In genomic region chr5:174094857-174095606, GRCh38 we compare ENCODE assay signal across 27 cellular contexts. TPM values are rescaled to one million over a fixed set of nuclear protein-coding genes. Genes with fewer than 3 reads are reported as not detected.
A peak's percentile ranks its signal among the peaks of the same experiment; 100 is the strongest.
DNase-seq lines count a peak whose midpoint lies in the region; ATAC-seq, FAIRE-seq and TF ChIP-seq lines count a peak whose summit lies in the region.
"Had no signal": no experiment of that assay in that cellular context is flagged by ENCODE, and none has a peak within 500 bp of the region (broad histone marks: within the 10 kb centered on the region; RNA-seq: fewer than 3 reads in every experiment).

No MANE protein-coding gene starts in this region.

- H3K9me2 ChIP-seq in OCI-LY7 (ENCODE audit: insufficient read depth, low read length), result no peaks in the 10 kb centered on the region

- no peaks in the 10 kb centered on the region for H3K9me3 Mint-ChIP-seq in Calu3 (ENCODE audit: low read depth, unreplicated experiment)
- H3K9me3 Mint-ChIP-seq: T-helper 1 cell treated with Interleukin-12 subunit alpha and Interleukin-12 subunit beta and Interleukin-4 antibody, amounts not matched to agents 30 μg/mL and 1 μg/mL, for 36 hours had no signal

- H3K36me3 Mint-ChIP-seq in Calu3 (ENCODE audit: insufficient read depth, unreplicated experiment), result no peaks in the 10 kb centered on the region
- H3K36me3 Mint-ChIP-seq: CD4-positive, CD25-positive, alpha-beta regulatory T cell had no signal

- H3K36me3 ChIP-seq in HEK293 (ENCODE audit: control insufficient read depth in 2 of 2, insufficient read depth in 1 of 2, low read length in 2 of 2) (no peaks in the 10 kb centered on the region), OCI-LY7 (ENCODE audit: insufficient read depth, low read length) (no peaks in the 10 kb centered on the region), BE2C (peaks cover 75% of the 10 kb centered on the region)
- H3K36me3 ChIP-seq: HAP-1 had no signal

- CTCF ChIA-PET in HEK293 (lab: Yijun Ruan, JAX), result interaction anchor here (0.6 kb wide), 1 partner anchor 1049 kb away, joined by 3 read pairs; no protein-coding TSS in a partner anchor
- CTCF ChIA-PET in OCI-LY7 (lab: Charles Lee; ENCODE audit: unreplicated experiment), result interaction anchor here (0.6 kb wide), 1 partner anchor 10 kb away, joined by 3 read pairs; no protein-coding TSS in a partner anchor
- CTCF ChIA-PET in Calu3 (lab: Charles Lee), result no interaction called here

- no peaks in the 10 kb centered on the region for H3K27me3 ChIP-seq in BE2C

- H4K20me1 ChIP-seq in OCI-LY7 (ENCODE audit: insufficient read depth, low read length), result no peaks in the 10 kb centered on the region

- H3K9me3 ChIP-seq in HEK293 (ENCODE audit: control insufficient read depth, insufficient read depth, low read depth, low read length) (no peaks in the 10 kb centered on the region), OCI-LY7 (ENCODE audit: low read length) (no peaks in the 10 kb centered on the region), BE2C (no peaks in the 10 kb centered on the region)
- H3K9me3 ChIP-seq: HAP-1 had no signal

- H3K4me1 ChIP-seq in HEK293 (ENCODE audit: control insufficient read depth, insufficient read depth, low read length), result no peaks in the 10 kb centered on the region
- H3K4me1 ChIP-seq in OCI-LY7 (ENCODE audit: insufficient read depth, low read length, poor library complexity, severe bottlenecking), result peaks cover 63% of the 10 kb centered on the region
- peaks cover 49% of the 10 kb centered on the region for H3K4me1 ChIP-seq in BE2C
- H3K4me1 ChIP-seq: HAP-1 had no signal

- H3K27ac Mint-ChIP-seq in Calu3 (ENCODE audit: unreplicated experiment), result no peak overlapping the region
- H3K27ac Mint-ChIP-seq: CD4-positive, CD25-positive, alpha-beta regulatory T cell; T-helper 1 cell treated with Interleukin-12 subunit alpha and Interleukin-12 subunit beta and Interleukin-4 antibody, amounts not matched to agents 30 μg/mL and 1 μg/mL, for 36 hours had no signal

- POLR2A ChIA-PET in HEK293 (lab: Yijun Ruan, JAX) (no interaction called here), OCI-LY7 (lab: Charles Lee) (interaction anchor here (1.6 to 1.8 kb wide), 2 partner anchors 10 kb away, joined by 8 to 9 read pairs; no protein-coding TSS in a partner anchor)

- FAIRE-seq in GM12892 (lab: Jason Lieb, UNC), result peak; percentile 30
- FAIRE-seq: GM12891, GM18507, HTR-8/SVneo had no signal

- H3K4me3 ChIP-seq in HEK293 (ENCODE audit: low read depth, low read length) (no peak overlapping the region), OCI-LY7 (ENCODE audit: low read depth, low read length, poor library complexity, severe bottlenecking) (peak overlapping the region; percentile 28), BE2C (ENCODE audit: low read depth, low read length) (no peak overlapping the region)
- H3K4me3 ChIP-seq: HAP-1 had no signal

- DNase-seq in GM12892 (ENCODE audit: insufficient read length) (no peak), OCI-LY7 (ENCODE audit: low spot score) (peak; percentile 56), sciatic nerve (ENCODE audit: low spot score) (peak; percentile 0), Calu3 (no peak), BE2C (no peak)
- DNase-seq: AML-193; CD4-positive, CD25-positive, alpha-beta regulatory T cell; COR-L47; DMS153; GF-D8; IMR-90; MM.1S; NCI-H1105; NCI-H2081; NCI-H2171 treated with DMSO at 0.1 percent for 48 hours; NCI-H748 treated with DMSO at 0.1 percent for 48 hours; SHP77 had no signal

- peaks cover 31% of the 10 kb centered on the region for H3K27me3 Mint-ChIP-seq in Calu3 (ENCODE audit: unreplicated experiment)
- H3K27me3 Mint-ChIP-seq: CD4-positive, CD25-positive, alpha-beta regulatory T cell had no signal

- no peaks in the 10 kb centered on the region for H3K79me2 ChIP-seq in OCI-LY7 (ENCODE audit: insufficient read depth, low read depth, low read length)

- H3K27ac ChIP-seq in HEK293 (ENCODE audit: extremely low read depth, low read depth, low read length), result no peak overlapping the region
- peak overlapping the region; percentile 59 for H3K27ac ChIP-seq in OCI-LY7 (ENCODE audit: low read depth, low read length, poor library complexity, severe bottlenecking)
- H3K27ac ChIP-seq: HL-60 had no signal

- no peak for ATAC-seq in sciatic nerve
- no peak for ATAC-seq in HG03571 (IDR thresholded peaks at IDR 0.05; ENCODE audit: unreplicated experiment)

- no peaks in the 10 kb centered on the region for H3K4me1 Mint-ChIP-seq in Calu3 (ENCODE audit: low read depth, unreplicated experiment)
- H3K4me1 Mint-ChIP-seq: CD4-positive, CD25-positive, alpha-beta regulatory T cell had no signal

- H2AFZ ChIP-seq in OCI-LY7 (ENCODE audit: low read length), result peak overlapping the region; percentile 56; the same call in 1 of the 2 replicates

- TF ChIP-seq CTCF in HEK293 (tag by site-specific recombination; IDR thresholded peaks at IDR 0.05) (no peak), OCI-LY7 (conservative IDR thresholded peaks at IDR 0.05; ENCODE audit: low read length) (0 out of 2 replicates have a peak, but pooled peaks have one; percentile 31), Calu3 (IDR thresholded peaks at IDR 0.05; ENCODE audit: unreplicated experiment) (no peak), BE2C (IDR thresholded peaks at IDR 0.05; ENCODE audit: low read depth, low read length) (no peak)

- intact Hi-C loops in OCI-LY7 (cut with micrococcal nuclease; ENCODE audit: unreplicated experiment), result loop anchor here (10.0 kb wide), 1 partner anchor 480 kb away; the partner anchor contains the start of gene BOD1
- intact Hi-C loops in sciatic nerve (cut with DNase I), result no loop called here
- intact Hi-C loops in Calu3 (cut with micrococcal nuclease; ENCODE audit: unreplicated experiment), result no loop called here

- BruUV-seq in OCI-LY7 (replicated peaks; lab: Mats Ljungman, UMichigan) (no TSS peak), Calu3 (replicated peaks; lab: Mats Ljungman, UMichigan) (no TSS peak)

- TF ChIP-seq POLR2A in GM12892 (IDR thresholded peaks at IDR 0.05; ENCODE audit: low read depth, low read length), result no peak

- no peak overlapping the region for H3K4me3 Mint-ChIP-seq in Calu3 (ENCODE audit: low read depth, unreplicated experiment)
- H3K4me3 Mint-ChIP-seq: CD4-positive, CD25-positive, alpha-beta regulatory T cell; T-helper 1 cell treated with Interleukin-12 subunit alpha and Interleukin-12 subunit beta and Interleukin-4 antibody, amounts not matched to agents 30 μg/mL and 1 μg/mL, for 36 hours had no signal

- H3K4me2 ChIP-seq in OCI-LY7 (ENCODE audit: low read length), result peak overlapping the region; percentile 59

TF ChIP-seq in HEK293, 187 proteins besides CTCF, POLR2A, EP300 and RAD21:
- TF ChIP-seq ZFP3 (tag by site-specific recombination; IDR thresholded peaks at IDR 0.05; ENCODE audit: low read depth) (peak; percentile 86), ZNF544 (tag by site-specific recombination; IDR thresholded peaks at IDR 0.05) (no peak)

RNA-seq across cellular contexts. Expression of gene NSG2, which starts 49.5 kb away (rescaled TPM):
- 0.23 TPM for polyA plus RNA-seq in GM12892 (2012; ENCODE audit: missing spikeins)
- not detected in 2 replicates for total RNA-seq in OCI-LY7 (2014; rRNA removed; shearing (Covaris generic))
- total RNA-seq in OCI-LY7 (2022) (not detected in 2 replicates), sciatic nerve (not detected), Calu3 (2022) (not detected in 2 replicates)
- 325 TPM for polyA plus RNA-seq in BE2C (2012; ENCODE audit: insufficient read depth, insufficient read length, low read depth)
- total RNA-seq: CD4-positive, CD25-positive, alpha-beta regulatory T cell; IMR-90; LHCN-M2; RPMI7951 had no signal
- polyA plus RNA-seq: CD4-positive, CD25-positive, alpha-beta regulatory T cell; IMR-90 had no signal

Comparison
In these comparisons a context has a peak if more than half of its experiments do, and no peak if none do; other contexts are left out.
1. DNase-seq: peak in OCI-LY7 (single experiment) and sciatic nerve (single experiment); none in GM12892 (single experiment), Calu3 (single experiment) and BE2C (single experiment).